8 cellular contexts compared by ENCODE assay signal in genomic region chr5:150801117-150801927, GRCh38. TPM values are rescaled to one million over a fixed set of nuclear protein-coding genes. Genes with fewer than 3 reads are reported as not detected.
A peak's percentile ranks its signal among the peaks of the same experiment; 100 is the strongest.
DNase-seq lines count a peak whose midpoint lies in the region; ATAC-seq and TF ChIP-seq lines count a peak whose summit lies in the region.

No MANE protein-coding gene starts in this region.

- no peaks in the 10 kb centered on the region for H4K20me1 ChIP-seq in MM.1S (ENCODE audit: insufficient read depth, low read length)

- no peak overlapping the region for H3K9ac ChIP-seq in MM.1S (ENCODE audit: low read length)

- peak overlapping the region; percentile 10; the same call in 1 of the 2 replicates for H3K4me3 ChIP-seq in BJ (ENCODE audit: low read depth, low read length)
- H3K4me3 ChIP-seq in MM.1S (ENCODE audit: low read length), result no peak overlapping the region
- H3K4me3 ChIP-seq in WI38 (ENCODE audit: low read depth, low read length), result peak overlapping the region; percentile 20
- peak overlapping the region in 1 of 2 experiments; percentile 28 for H3K4me3 ChIP-seq in neutrophil (ENCODE audit: low read depth in 1 of 2, low read length in 1 of 2)

- H3K9me3 ChIP-seq in MM.1S (replicated peaks; ENCODE audit: insufficient read depth, low read length) (no peaks in the 10 kb centered on the region), neutrophil (no peaks in the 10 kb centered on the region)

- in situ Hi-C loops in GM13977 (cut with MboI; ENCODE audit: low pct_unique_long_range_greater_than_20kb, low sequenced_read_pairs, unreplicated experiment), result loop anchor here (25.0 kb wide), 1 partner anchor 239 kb away; no protein-coding TSS in a partner anchor

- POLR2A ChIA-PET in BJ (lab: Charles Lee), result interaction anchor here (0.6 kb wide), 1 partner anchor 271 kb away, joined by 4 read pairs; no protein-coding TSS in a partner anchor

- peak overlapping the region; percentile 45 for H2AFZ ChIP-seq in MM.1S (ENCODE audit: low read length)

- no peaks in the 10 kb centered on the region for H3K79me2 ChIP-seq in MM.1S (ENCODE audit: low read length)

- CTCF ChIA-PET in BJ (lab: Yijun Ruan, JAX), result interaction anchor here (0.6 to 3.1 kb wide), 33 partner anchors 10 to 450 kb away, joined by 3 to 38 read pairs (median 4); partner anchors contain the start of genes DCTN4, IRGM, RBM22 and SMIM3

- H3K4me1 ChIP-seq in MM.1S (ENCODE audit: low read length) (no peaks in the 10 kb centered on the region), neutrophil (ENCODE audit: control insufficient read depth in 1 of 2, insufficient read depth in 1 of 2, low read depth in 1 of 2, low read length in 1 of 2) (peaks cover 4 to 12% of the 10 kb centered on the region in 2 experiments)

- peak overlapping the region; percentile 44 for H3K4me2 ChIP-seq in MM.1S (ENCODE audit: low read depth, low read length)

- H3K27me3 ChIP-seq in BJ (ENCODE audit: control insufficient read depth, insufficient read depth, low read length), result no peaks in the 10 kb centered on the region
- no peaks in the 10 kb centered on the region for H3K27me3 ChIP-seq in MM.1S (replicated peaks; ENCODE audit: insufficient read depth, low read length)
- H3K27me3 ChIP-seq in neutrophil, result no peaks in the 10 kb centered on the region

- TF ChIP-seq CTCF in BJ (IDR thresholded peaks at IDR 0.05; ENCODE audit: insufficient read depth, low read depth, low read length) (peak; percentile 67), GM13977 (IDR thresholded peaks at IDR 0.05; ENCODE audit: extremely low read depth, insufficient read depth, missing control alignments) (peak; percentile 51), MM.1S (IDR thresholded peaks at IDR 0.05; ENCODE audit: low read length) (peak; percentile 60), WI38 (IDR thresholded peaks at IDR 0.05; ENCODE audit: low read depth, low read length) (peak; percentile 48), neutrophil (IDR thresholded peaks at IDR 0.05) (no peak)

- H3K9me2 ChIP-seq in MM.1S (replicated peaks; ENCODE audit: insufficient read depth, low read length), result no peaks in the 10 kb centered on the region

- no peaks in the 10 kb centered on the region for H3F3A ChIP-seq in MM.1S (ENCODE audit: insufficient read depth, low read length)

- H3K36me3 ChIP-seq in BJ (ENCODE audit: control insufficient read depth, insufficient read depth, low read length) (peaks cover 6% of the 10 kb centered on the region; the same call in 1 of the 2 replicates), MM.1S (replicated peaks; ENCODE audit: insufficient read depth, low read length) (no peaks in the 10 kb centered on the region), neutrophil (peaks cover 7% of the 10 kb centered on the region)

- no peak for ATAC-seq in HG03280 (IDR thresholded peaks at IDR 0.05; ENCODE audit: unreplicated experiment)
- no peak for ATAC-seq in HG02798 (IDR thresholded peaks at IDR 0.05; ENCODE audit: poor library complexity, unreplicated experiment)

- DNase-seq in BJ (ENCODE audit: low read depth) (peak; percentile 26), GM13977 (ENCODE audit: low spot score) (peak; percentile 42), MM.1S (peak; percentile 42), glomerular endothelial cell (ENCODE audit: extremely low read depth, low read depth, low spot score) (peak; percentile 56)

- H3K27ac ChIP-seq in MM.1S (ENCODE audit: low read length) (no peak overlapping the region), neutrophil (peak overlapping the region; percentile 37)

RNA-seq across cellular contexts. Expression of gene SMIM3, which starts 22.8 kb away (rescaled TPM):
- polyA plus RNA-seq in BJ (2011; rRNA removed), result 43.7 and 45.0 TPM in 2 replicates
- polyA minus RNA-seq in BJ (2011; rRNA and poly(A)+ RNA removed), result 11.0 and 12.7 TPM in 2 replicates
- total RNA-seq in glomerular endothelial cell, result 9.6 and 10.2 TPM in 2 replicates

RNA-seq across cellular contexts. Expression of gene DCTN4, which starts 42.5 kb away (rescaled TPM):
- polyA plus RNA-seq in BJ (2011; rRNA removed), result 50.2 and 54.8 TPM in 2 replicates
- 53.1 and 55.1 TPM in 2 replicates for polyA minus RNA-seq in BJ (2011; rRNA and poly(A)+ RNA removed)
- 40.2 and 47.1 TPM in 2 replicates for total RNA-seq in glomerular endothelial cell

RNA-seq across cellular contexts. Expression of gene IRGM, which starts 45.0 kb away (rescaled TPM):
- not detected in 2 replicates for polyA plus RNA-seq in BJ (2011; rRNA removed)
- not detected in 2 replicates for polyA minus RNA-seq in BJ (2011; rRNA and poly(A)+ RNA removed)
- not detected in 2 replicates for total RNA-seq in glomerular endothelial cell
